Comparison of ENCODE assay signal across 8 cellular contexts in the genomic region with DNA sequence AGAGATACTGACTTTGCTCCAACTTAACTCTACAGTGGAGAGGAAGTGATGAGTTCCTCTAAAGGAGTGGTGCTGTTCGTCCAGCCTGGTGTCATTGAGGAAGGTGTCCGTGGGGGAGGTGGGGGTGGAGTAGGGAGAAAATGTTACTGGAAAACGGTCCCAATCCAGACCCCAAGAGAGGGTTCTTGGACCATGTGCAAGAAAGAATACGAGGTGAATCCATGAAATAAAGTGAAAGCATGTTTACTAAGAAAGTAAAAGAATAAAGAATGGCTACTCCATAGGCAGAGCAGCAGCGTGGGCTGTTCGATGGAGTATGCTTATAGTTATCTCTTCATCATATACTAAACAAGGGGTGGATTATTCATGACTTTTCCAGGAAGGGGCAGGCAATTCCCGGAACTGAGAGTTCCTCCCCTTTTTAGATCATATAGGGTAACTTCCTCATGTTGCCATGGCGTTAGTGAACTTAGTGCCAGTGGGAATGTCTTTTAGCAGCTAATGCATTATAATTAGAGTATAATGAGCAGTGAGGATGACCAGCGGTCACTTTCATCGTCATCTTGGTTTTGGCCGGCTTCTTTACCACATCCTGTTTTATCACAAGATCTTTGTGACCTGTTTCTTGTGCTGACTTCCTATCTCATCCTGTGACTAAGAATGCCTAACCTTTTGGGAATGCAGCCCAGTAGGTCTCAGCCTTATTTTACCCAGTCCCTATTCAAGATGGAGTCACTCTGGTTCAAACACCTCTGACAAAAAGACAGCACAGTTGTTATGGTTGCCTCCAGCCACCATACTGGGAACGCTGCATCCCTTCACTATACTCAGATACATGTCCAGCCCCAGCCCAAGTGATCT. TPM values are rescaled to one million over a fixed set of nuclear protein-coding genes. Genes with fewer than 3 reads are reported as not detected.
DNase-seq lines count a peak whose midpoint lies in the region; ATAC-seq, FAIRE-seq and TF ChIP-seq lines count a peak whose summit lies in the region.

No MANE protein-coding gene starts in this region.

- no peaks in the 10 kb centered on the region for H3K9me3 ChIP-seq in CD8-positive, alpha-beta memory T cell (ENCODE audit: low read length)
- H3K9me3 ChIP-seq in HAP-1: no peaks in the 10 kb centered on the region

- H3K27ac ChIP-seq in CD8-positive, alpha-beta memory T cell (ENCODE audit: low read depth, low read length): peak overlapping the region; percentile 68

- in situ Hi-C loops in HAP-1 (cut with MboI; ENCODE audit: low sequenced_read_pairs): no loop called here

- H3K27me3 Mint-ChIP-seq in CD8-positive, alpha-beta memory T cell: peaks cover 6 to 35% of the 10 kb centered on the region in 2 donors
- peaks cover 2% of the 10 kb centered on the region for H3K27me3 Mint-ChIP-seq in osteocyte (ENCODE audit: unreplicated experiment)

- FAIRE-seq in bronchial epithelial cell (lab: Jason Lieb, UNC): no peak

- DNase-seq in CD8-positive, alpha-beta memory T cell: no peak
- DNase-seq in SW480 (ENCODE audit: low spot score): peak; percentile 89
- DNase-seq in bronchial epithelial cell (ENCODE audit: low read depth): peak; percentile 89
- DNase-seq in osteocyte (ENCODE audit: extremely low spot score, unreplicated experiment): no peak
- DNase-seq in epidermal melanocyte (ENCODE audit: insufficient read length, low spot score): no peak
- no peak for DNase-seq in HAP-1 (ENCODE audit: low spot score in 2 of 2)
- DNase-seq in NCI-H748 treated with DMSO at 0.1 percent for 48 hours (lab: John Stamatoyannopoulos, UW): no peak

- H3K36me3 ChIP-seq in CD8-positive, alpha-beta memory T cell (ENCODE audit: insufficient read depth, low read length): no peaks in the 10 kb centered on the region
- H3K36me3 ChIP-seq in bronchial epithelial cell (ENCODE audit: control insufficient read depth, insufficient read depth, low read length) (no peaks in the 10 kb centered on the region), HAP-1 (replicated peaks) (no peaks in the 10 kb centered on the region)

- no peak for ATAC-seq in GM21576 (IDR thresholded peaks at IDR 0.05; ENCODE audit: unreplicated experiment)

- H3K27me3 ChIP-seq in CD8-positive, alpha-beta memory T cell (ENCODE audit: insufficient read depth, low read length, poor library complexity, severe bottlenecking): no peaks in the 10 kb centered on the region
- no peaks in the 10 kb centered on the region for H3K27me3 ChIP-seq in bronchial epithelial cell (ENCODE audit: control insufficient read depth, insufficient read depth, low read length)
- no peaks in the 10 kb centered on the region for H3K27me3 ChIP-seq in HAP-1 (ENCODE audit: low read depth)

- H3K4me1 ChIP-seq in CD8-positive, alpha-beta memory T cell (ENCODE audit: insufficient read depth, low read length): peaks cover 10% of the 10 kb centered on the region
- H3K4me1 ChIP-seq in HAP-1: 0 out of 2 replicates have a peak, but pooled peaks cover 2% of the 10 kb centered on the region

- TF ChIP-seq CTCF in bronchial epithelial cell (IDR thresholded peaks at IDR 0.05; ENCODE audit: insufficient read depth, low read length, severe bottlenecking) (no peak), osteocyte (IDR thresholded peaks at IDR 0.05) (no peak)

- no peak overlapping the region for H3K4me3 ChIP-seq in CD8-positive, alpha-beta memory T cell (ENCODE audit: low read length)
- no peak overlapping the region for H3K4me3 ChIP-seq in bronchial epithelial cell (ENCODE audit: low read depth, low read length)
- H3K4me3 ChIP-seq in HAP-1: no peak overlapping the region

- POLR2A ChIA-PET in CD8-positive, alpha-beta memory T cell (lab: Charles Lee): no interaction called here

- CTCF ChIA-PET in CD8-positive, alpha-beta memory T cell (lab: Charles Lee): no interaction called here

- H3K36me3 Mint-ChIP-seq in CD8-positive, alpha-beta memory T cell: no peaks in the 10 kb centered on the region
- no peaks in the 10 kb centered on the region for H3K36me3 Mint-ChIP-seq in osteocyte (ENCODE audit: unreplicated experiment)

- no peaks in the 10 kb centered on the region for H3K9me3 Mint-ChIP-seq in CD8-positive, alpha-beta memory T cell
- no peaks in the 10 kb centered on the region for H3K9me3 Mint-ChIP-seq in osteocyte (ENCODE audit: unreplicated experiment)

- peak overlapping the region in 2 of 7 donors; percentile 54 to 66 for H3K4me3 Mint-ChIP-seq in CD8-positive, alpha-beta memory T cell
- H3K4me3 Mint-ChIP-seq in osteocyte (ENCODE audit: unreplicated experiment): no peak overlapping the region

- peaks cover 3 to 12% (median 11%) of the 10 kb centered on the region in 3 donors for H3K4me1 Mint-ChIP-seq in CD8-positive, alpha-beta memory T cell
- H3K4me1 Mint-ChIP-seq in osteocyte (ENCODE audit: unreplicated experiment): peaks cover 14% of the 10 kb centered on the region

- H3K27ac Mint-ChIP-seq in CD8-positive, alpha-beta memory T cell: peak overlapping the region in 1 of 8 donors; percentile 61
- peak overlapping the region; percentile 24 for H3K27ac Mint-ChIP-seq in osteocyte (ENCODE audit: unreplicated experiment)

RNA-seq across cellular contexts. Expression of gene CLEC3B, which starts 38.6 kb away (rescaled TPM):
- under 1 TPM in 1 of 2 experiments, not detected in 1; 0.24 TPM for total RNA-seq in CD8-positive, alpha-beta memory T cell
- polyA plus RNA-seq in CD8-positive, alpha-beta memory T cell: not detected
- total RNA-seq in bronchial epithelial cell: 0.13 TPM in 1 of 2 replicates, not detected in the other
- total RNA-seq in osteocyte: 166 and 181 TPM in 2 replicates

Comparison
In these comparisons a context has a peak if more than half of its experiments do, and no peak if none do; other contexts are left out.
1. DNase-seq: peak in SW480 (single experiment) and bronchial epithelial cell (single experiment); none in CD8-positive, alpha-beta memory T cell (0 of 5), osteocyte (single experiment), epidermal melanocyte (single experiment), HAP-1 (0 of 2) and NCI-H748 treated with DMSO at 0.1 percent for 48 hours (single experiment).
2. RNA of gene CLEC3B, which starts 38.6 kb away (total RNA-seq): 166 to 181 TPM in osteocyte; 0.24 TPM in CD8-positive, alpha-beta memory T cell and 0.13 TPM in bronchial epithelial cell; every median in the first group is over 100 times any median in the second.